Comparison of ENCODE assay signal across 2 cellular contexts in the genomic region with DNA sequence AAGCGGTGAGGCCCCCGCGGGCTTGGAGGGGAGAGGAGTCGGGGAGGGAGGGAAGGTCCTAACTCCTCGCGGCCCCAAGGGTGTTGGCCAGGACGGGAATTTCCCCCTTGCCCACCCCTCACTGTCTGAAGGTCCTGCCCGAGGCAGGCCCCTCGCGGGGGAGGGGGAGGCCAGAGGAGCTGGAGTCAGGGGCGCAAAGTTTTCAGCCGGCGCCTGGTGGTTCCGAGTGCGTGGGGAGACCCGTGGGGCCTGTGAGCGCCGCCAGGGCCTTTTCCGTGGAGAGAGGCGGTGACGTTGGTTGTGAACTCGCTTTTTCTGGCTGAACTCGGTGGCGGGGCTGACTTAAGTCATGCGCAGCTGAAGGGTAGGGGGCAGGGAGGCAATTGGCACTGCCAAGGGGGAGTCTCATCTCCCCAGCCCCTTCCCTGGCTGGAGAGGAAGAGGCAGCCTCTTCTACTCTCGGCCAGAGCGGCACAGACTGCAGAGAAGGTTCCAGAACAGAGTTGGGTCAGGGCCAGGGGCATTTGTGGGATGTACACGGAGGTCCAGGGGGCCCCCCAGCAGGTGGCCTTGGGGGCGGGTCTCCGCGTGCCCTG.
TF ChIP-seq lines count a peak whose summit lies in the region.

No MANE protein-coding gene starts in this region.

TF ChIP-seq in A549, 52 proteins besides CTCF, POLR2A, EP300 and RAD21 (continued from another document):
- TF ChIP-seq, protein P1, sequence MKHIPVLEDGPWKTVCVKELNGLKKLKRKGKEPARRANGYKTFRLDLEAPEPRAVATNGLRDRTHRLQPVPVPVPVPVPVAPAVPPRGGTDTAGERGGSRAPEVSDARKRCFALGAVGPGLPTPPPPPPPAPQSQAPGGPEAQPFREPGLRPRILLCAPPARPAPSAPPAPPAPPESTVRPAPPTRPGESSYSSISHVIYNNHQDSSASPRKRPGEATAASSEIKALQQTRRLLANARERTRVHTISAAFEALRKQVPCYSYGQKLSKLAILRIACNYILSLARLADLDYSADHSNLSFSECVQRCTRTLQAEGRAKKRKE (CRISPR knock-in tag; IDR thresholded peaks at IDR 0.05; ENCODE audit: low read depth) = no peak
- TF ChIP-seq NR3C1 (IDR thresholded peaks at IDR 0.05) = no peak
- no peak for TF ChIP-seq TP53 (CRISPR knock-in tag; IDR thresholded peaks at IDR 0.05)
- TF ChIP-seq HOXB13 (CRISPR knock-in tag; IDR thresholded peaks at IDR 0.05; ENCODE audit: low read depth) = no peak
- no peak for TF ChIP-seq POLR2AphosphoS2 (conservative IDR thresholded peaks at IDR 0.05; ENCODE audit: low read length)
- TF ChIP-seq KDM1A (IDR thresholded peaks at IDR 0.05; ENCODE audit: low read depth) = no peak
- no peak for TF ChIP-seq RCOR1 (IDR thresholded peaks at IDR 0.05; ENCODE audit: low read depth, low read length)
- no peak for TF ChIP-seq TFCP2L1 (CRISPR knock-in tag; IDR thresholded peaks at IDR 0.05)
- no peak for TF ChIP-seq RARB (CRISPR knock-in tag; IDR thresholded peaks at IDR 0.05)
- TF ChIP-seq BHLHE40 (IDR thresholded peaks at IDR 0.05; ENCODE audit: low read depth, low read length) = no peak
- TF ChIP-seq ZFP36 (IDR thresholded peaks at IDR 0.05; ENCODE audit: borderline replicate concordance, partially characterized antibody) = no peak
- TF ChIP-seq PHF8 (IDR thresholded peaks at IDR 0.05; ENCODE audit: borderline replicate concordance, low read depth) = no peak
- TF ChIP-seq MAZ (IDR thresholded peaks at IDR 0.05; ENCODE audit: borderline replicate concordance, low read depth, low read length) = no peak
- TF ChIP-seq MAFK (IDR thresholded peaks at IDR 0.05; ENCODE audit: partially characterized antibody) = no peak
- no peak for TF ChIP-seq SREBF2 (IDR thresholded peaks at IDR 0.05)
- no peak for TF ChIP-seq FOXS1 (CRISPR knock-in tag; IDR thresholded peaks at IDR 0.05)
- TF ChIP-seq, protein P2, sequence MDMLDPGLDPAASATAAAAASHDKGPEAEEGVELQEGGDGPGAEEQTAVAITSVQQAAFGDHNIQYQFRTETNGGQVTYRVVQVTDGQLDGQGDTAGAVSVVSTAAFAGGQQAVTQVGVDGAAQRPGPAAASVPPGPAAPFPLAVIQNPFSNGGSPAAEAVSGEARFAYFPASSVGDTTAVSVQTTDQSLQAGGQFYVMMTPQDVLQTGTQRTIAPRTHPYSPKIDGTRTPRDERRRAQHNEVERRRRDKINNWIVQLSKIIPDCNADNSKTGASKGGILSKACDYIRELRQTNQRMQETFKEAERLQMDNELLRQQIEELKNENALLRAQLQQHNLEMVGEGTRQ (IDR thresholded peaks at IDR 0.05) = no peak

TF ChIP-seq in neural cell, 6 proteins besides CTCF, POLR2A, EP300 and RAD21 (continued from another document):
- TF ChIP-seq REST (IDR thresholded peaks at IDR 0.05; ENCODE audit: borderline replicate concordance) = no peak
- TF ChIP-seq POLR2AphosphoS5 (IDR thresholded peaks at IDR 0.05) = no peak
- no peak for TF ChIP-seq MXI1 (conservative IDR thresholded peaks at IDR 0.05; ENCODE audit: poor library complexity, severe bottlenecking)
- TF ChIP-seq EZH2 (IDR thresholded peaks at IDR 0.05; ENCODE audit: borderline replicate concordance, insufficient read depth, low read length, poor library complexity, severe bottlenecking) = no peak
- no peak for TF ChIP-seq SMC3 (conservative IDR thresholded peaks at IDR 0.05; ENCODE audit: poor library complexity)
